Comparison of ENCODE assay signal across 17 cellular contexts in genomic region chr17:35218901-35219300, GRCh38. TPM values are rescaled to one million over a fixed set of nuclear protein-coding genes. Genes with fewer than 3 reads are reported as not detected.
DNase-seq lines count a peak whose midpoint lies in the region; ATAC-seq, FAIRE-seq and TF ChIP-seq lines count a peak whose summit lies in the region.
"Had no signal": no experiment of that assay in that cellular context is flagged by ENCODE, and none has a peak within 500 bp of the region (broad histone marks: within the 10 kb centered on the region; RNA-seq: fewer than 3 reads in every experiment).

No MANE protein-coding gene starts in this region.

- no peaks in the 10 kb centered on the region for H3K9me3 ChIP-seq in colonic mucosa
- H3K9me3 ChIP-seq: MG63, SK-N-SH had no signal

- peak overlapping the region; percentile 57 for H3K4me3 Mint-ChIP-seq in activated CD4-positive, alpha-beta T cell treated with anti-CD3 and anti-CD28 coated beads for 36 hours
- H3K4me3 Mint-ChIP-seq in activated T-helper 1 cell treated with anti-CD3 and anti-CD28 coated beads, Interleukin-12 subunit alpha, Interleukin-12 subunit beta, Interleukin-2, Interleukin-4 antibody, amounts not matched to agents 30 ng/mL and 10 ng/mL and 1 ng/mL, durations not matched to agents 14 hours and 24 hours and 36 hours, result peak overlapping the region; percentile 54
- H3K4me3 Mint-ChIP-seq in naive thymus-derived CD8-positive, alpha-beta T cell, result peak overlapping the region; percentile 59 to 88 (median 80)
- H3K4me3 Mint-ChIP-seq: neural crest cell had no signal

- peaks cover 63% of the 10 kb centered on the region for H3K4me1 Mint-ChIP-seq in activated CD4-positive, alpha-beta T cell treated with anti-CD3 and anti-CD28 coated beads for 36 hours
- H3K4me1 Mint-ChIP-seq in activated T-helper 1 cell treated with anti-CD3 and anti-CD28 coated beads, Interleukin-12 subunit alpha, Interleukin-12 subunit beta, Interleukin-2, Interleukin-4 antibody, amounts not matched to agents 30 ng/mL and 10 ng/mL and 1 ng/mL, durations not matched to agents 14 hours and 24 hours and 36 hours (ENCODE audit: low read depth), result peaks cover 56% of the 10 kb centered on the region
- peaks cover 28 to 74% (median 71%) of the 10 kb centered on the region in 4 donors for H3K4me1 Mint-ChIP-seq in naive thymus-derived CD8-positive, alpha-beta T cell
- H3K4me1 Mint-ChIP-seq: neural crest cell had no signal

- no peak overlapping the region for H3K27ac ChIP-seq in colonic mucosa
- H3K27ac ChIP-seq: WERI-Rb-1 had no signal

- no peak for DNase-seq in activated CD4-positive, alpha-beta T cell treated with anti-CD3 and anti-CD28 coated beads for 36 hours
- no peak for DNase-seq in activated CD4-positive, alpha-beta T cell treated with anti-CD3 and anti-CD28 coated beads for 1 hour
- DNase-seq in GM19239 (ENCODE audit: insufficient read length, low spot score) (no peak), ureter (ENCODE audit: low spot score) (no peak), colonic mucosa (no peak)
- DNase-seq in activated T-helper 1 cell treated with anti-CD3 and anti-CD28 coated beads, Interleukin-12 subunit alpha, Interleukin-12 subunit beta, Interleukin-2, Interleukin-4 antibody, amounts not matched to agents 30 ng/mL and 10 ng/mL and 1 ng/mL, durations not matched to agents 14 hours and 24 hours and 36 hours (ENCODE audit: low spot score), result no peak
- no peak for DNase-seq in naive thymus-derived CD8-positive, alpha-beta T cell
- no peak for DNase-seq in activated CD4-positive, CD25-positive, alpha-beta regulatory T cell treated with anti-CD3 and anti-CD28 coated beads, Interleukin-2, amount 50 U/mL, for 72 hours
- DNase-seq: Calu3, NCI-H2171, SK-N-SH, WERI-Rb-1 had no signal

- H3K27me3 Mint-ChIP-seq in activated CD4-positive, alpha-beta T cell treated with anti-CD3 and anti-CD28 coated beads for 36 hours, result no peaks in the 10 kb centered on the region
- no peaks in the 10 kb centered on the region for H3K27me3 Mint-ChIP-seq in activated T-helper 1 cell treated with anti-CD3 and anti-CD28 coated beads, Interleukin-12 subunit alpha, Interleukin-12 subunit beta, Interleukin-2, Interleukin-4 antibody, amounts not matched to agents 30 ng/mL and 10 ng/mL and 1 ng/mL, durations not matched to agents 14 hours and 24 hours and 36 hours (ENCODE audit: insufficient read depth)
- H3K27me3 Mint-ChIP-seq in naive thymus-derived CD8-positive, alpha-beta T cell, result no peaks in the 10 kb centered on the region

- no peak overlapping the region for H3K4me3 ChIP-seq in colonic mucosa
- H3K4me3 ChIP-seq: MG63 had no signal

- no peaks in the 10 kb centered on the region for H3K36me3 ChIP-seq in colonic mucosa
- H3K36me3 ChIP-seq: MG63, WERI-Rb-1 had no signal

- H3K4me1 ChIP-seq in colonic mucosa, result no peaks in the 10 kb centered on the region

- FAIRE-seq in GM19239 (lab: Jason Lieb, UNC), result peak; percentile 92
- FAIRE-seq: A204.1, bronchial epithelial cell had no signal

- ATAC-seq in activated CD4-positive, alpha-beta T cell treated with anti-CD3 and anti-CD28 coated beads for 36 hours, result no peak
- no peak for ATAC-seq in naive thymus-derived CD8-positive, alpha-beta T cell

- no peak for TF ChIP-seq CTCF in colonic mucosa (IDR thresholded peaks at IDR 0.05)

- peaks cover 11% of the 10 kb centered on the region for H3K9me3 Mint-ChIP-seq in activated CD4-positive, alpha-beta T cell treated with anti-CD3 and anti-CD28 coated beads for 36 hours (ENCODE audit: low read depth)
- H3K9me3 Mint-ChIP-seq in activated T-helper 1 cell treated with anti-CD3 and anti-CD28 coated beads, Interleukin-12 subunit alpha, Interleukin-12 subunit beta, Interleukin-2, Interleukin-4 antibody, amounts not matched to agents 30 ng/mL and 10 ng/mL and 1 ng/mL, durations not matched to agents 14 hours and 24 hours and 36 hours, result peaks cover 24% of the 10 kb centered on the region
- peaks cover 0 to 7% (median 5%) of the 10 kb centered on the region in 9 donors for H3K9me3 Mint-ChIP-seq in naive thymus-derived CD8-positive, alpha-beta T cell
- H3K9me3 Mint-ChIP-seq: neural crest cell had no signal

- CTCF ChIA-PET in activated CD4-positive, alpha-beta T cell treated with anti-CD3 and anti-CD28 coated beads for 36 hours (lab: Charles Lee), result interaction anchor here (0.6 to 1.0 kb wide), 4 partner anchors 22 to 100 kb away, joined by 3 read pairs; partner anchors contain the start of gene SLFN5

- H3K36me3 Mint-ChIP-seq in activated CD4-positive, alpha-beta T cell treated with anti-CD3 and anti-CD28 coated beads for 36 hours (ENCODE audit: low read depth), result peaks cover 17% of the 10 kb centered on the region
- peaks cover 12% of the 10 kb centered on the region for H3K36me3 Mint-ChIP-seq in activated T-helper 1 cell treated with anti-CD3 and anti-CD28 coated beads, Interleukin-12 subunit alpha, Interleukin-12 subunit beta, Interleukin-2, Interleukin-4 antibody, amounts not matched to agents 30 ng/mL and 10 ng/mL and 1 ng/mL, durations not matched to agents 14 hours and 24 hours and 36 hours (ENCODE audit: low read depth)
- peaks cover 0 to 7% (median 5%) of the 10 kb centered on the region in 3 donors for H3K36me3 Mint-ChIP-seq in naive thymus-derived CD8-positive, alpha-beta T cell

- intact Hi-C loops in activated CD4-positive, alpha-beta T cell treated with anti-CD3 and anti-CD28 coated beads for 36 hours (cut with DNase I, micrococcal nuclease), result loop anchor here (5.0 to 10.0 kb wide), 3 partner anchors 77 to 254 kb away; partner anchors contain the start of genes CCT6B (in 1 of the 2), NLE1 (in 1 of the 2), SLFN11 (in 1 of the 2) and ZNF830 (in 1 of the 2)
- intact Hi-C loops in activated T-helper 1 cell treated with anti-CD3 and anti-CD28 coated beads, Interleukin-12 subunit alpha, Interleukin-12 subunit beta, Interleukin-2, Interleukin-4 antibody, amounts not matched to agents 30 ng/mL and 10 ng/mL and 1 ng/mL, durations not matched to agents 14 hours and 24 hours and 36 hours (cut with micrococcal nuclease), result loop anchor here (10.0 kb wide), 2 partner anchors 234 to 1014 kb away; partner anchors contain the start of gene LIG3
- intact Hi-C loops in colonic mucosa (cut with DNase I), result no loop called here

- POLR2A ChIA-PET in activated CD4-positive, alpha-beta T cell treated with anti-CD3 and anti-CD28 coated beads for 36 hours (lab: Charles Lee), result interaction anchor here (0.6 kb wide), 1 partner anchor 21 kb away, joined by 4 read pairs; no protein-coding TSS in a partner anchor
- POLR2A ChIA-PET in naive thymus-derived CD8-positive, alpha-beta T cell (lab: Charles Lee), result interaction anchor here (0.6 to 13.4 kb wide), 4 partner anchors 8 to 49 kb away, joined by 4 to 255 read pairs (median 8); partner anchors contain the start of gene SLFN5

- no peaks in the 10 kb centered on the region for H3K27me3 ChIP-seq in colonic mucosa

- no peak overlapping the region for H3K9ac ChIP-seq in colonic mucosa (ENCODE audit: low read depth in 2 of 2, low read length in 2 of 2)
- H3K9ac ChIP-seq: SK-N-SH had no signal

- peak overlapping the region; percentile 95 for H3K27ac Mint-ChIP-seq in activated CD4-positive, alpha-beta T cell treated with anti-CD3 and anti-CD28 coated beads for 36 hours
- H3K27ac Mint-ChIP-seq in activated T-helper 1 cell treated with anti-CD3 and anti-CD28 coated beads, Interleukin-12 subunit alpha, Interleukin-12 subunit beta, Interleukin-2, Interleukin-4 antibody, amounts not matched to agents 30 ng/mL and 10 ng/mL and 1 ng/mL, durations not matched to agents 14 hours and 24 hours and 36 hours, result peak overlapping the region; percentile 84
- H3K27ac Mint-ChIP-seq in naive thymus-derived CD8-positive, alpha-beta T cell, result peak overlapping the region; percentile 94 to 98 (median 96)

RNA-seq across cellular contexts. Expression of gene SLFN5, which starts 24.0 kb away (rescaled TPM):
- 10 to 100 TPM; 28.8 to 29.8 TPM for total RNA-seq in activated CD4-positive, alpha-beta T cell treated with anti-CD3 and anti-CD28 coated beads for 36 hours
- 10.4 and 11.0 TPM in 2 replicates for total RNA-seq in activated T-helper 1 cell treated with anti-CD3 and anti-CD28 coated beads, Interleukin-12 subunit alpha, Interleukin-12 subunit beta, Interleukin-2, Interleukin-4 antibody, amounts not matched to agents 30 ng/mL and 10 ng/mL and 1 ng/mL, durations not matched to agents 14 hours and 24 hours and 36 hours
- 100 to 1,000 TPM; 224 to 227 TPM for total RNA-seq in naive thymus-derived CD8-positive, alpha-beta T cell
- polyA plus RNA-seq in naive thymus-derived CD8-positive, alpha-beta T cell, result 100 to 1,000 TPM in 1 of 3 donors, 10 to 100 TPM in 2; 73.8 to 161 (median 87.4) TPM
- total RNA-seq in ureter, result 69.9 TPM
- 1 to 10 TPM; 3.0 to 8.5 TPM for total RNA-seq in colonic mucosa

RNA-seq across cellular contexts. Expression of gene SLC35G3, which starts 24.7 kb away (rescaled TPM):
- total RNA-seq in activated CD4-positive, alpha-beta T cell treated with anti-CD3 and anti-CD28 coated beads for 36 hours, result not detected
- total RNA-seq in activated T-helper 1 cell treated with anti-CD3 and anti-CD28 coated beads, Interleukin-12 subunit alpha, Interleukin-12 subunit beta, Interleukin-2, Interleukin-4 antibody, amounts not matched to agents 30 ng/mL and 10 ng/mL and 1 ng/mL, durations not matched to agents 14 hours and 24 hours and 36 hours, result not detected in 2 replicates
- under 1 TPM in 1 of 2 experiments, not detected in 1; 0.33 TPM for total RNA-seq in naive thymus-derived CD8-positive, alpha-beta T cell
- under 1 TPM; 0.15 to 0.47 (median 0.18) TPM for polyA plus RNA-seq in naive thymus-derived CD8-positive, alpha-beta T cell
- total RNA-seq in ureter (not detected), colonic mucosa (not detected)
- total RNA-seq: bronchial epithelial cell, Calu3, neural crest cell, skeletal muscle tissue had no signal
- polyA plus RNA-seq: SK-N-SH had no signal
